In genomic region chr21:44139776-44140551, GRCh38 we compare ENCODE assay signal across 7 cellular contexts. TPM values are rescaled to one million over a fixed set of nuclear protein-coding genes. Genes with fewer than 3 reads are reported as not detected.
DNase-seq lines count a peak whose midpoint lies in the region; FAIRE-seq and TF ChIP-seq lines count a peak whose summit lies in the region.
"Not testable (repeated sequence)": the region's sequence is repeated elsewhere in the genome, so short reads cannot be mapped to it uniquely, and the experiment has no call there.

No MANE protein-coding gene starts in this region.

- not testable (repeated sequence) for TF ChIP-seq POLR2A in GM12892 (IDR thresholded peaks at IDR 0.05; ENCODE audit: low read depth, low read length)

- H3K4me3 Mint-ChIP-seq in activated CD4-positive, alpha-beta memory T cell treated with anti-CD3 and anti-CD28 coated beads, Interleukin-2, amount 10 ng/mL, durations not matched to agents 7 days and 5 days: peak overlapping the region; percentile 37

- not testable (repeated sequence) for H3K4me1 Mint-ChIP-seq in activated CD4-positive, alpha-beta memory T cell treated with anti-CD3 and anti-CD28 coated beads, Interleukin-2, amount 10 ng/mL, durations not matched to agents 7 days and 5 days

- H3K36me3 ChIP-seq in left ventricle myocardium inferior: not testable (repeated sequence)

- peak; percentile 74 for FAIRE-seq in GM12892 (lab: Jason Lieb, UNC)

- not testable (repeated sequence) for H3K36me3 Mint-ChIP-seq in activated CD4-positive, alpha-beta memory T cell treated with anti-CD3 and anti-CD28 coated beads, Interleukin-2, amount 10 ng/mL, durations not matched to agents 7 days and 5 days (ENCODE audit: low read depth)

- not testable (repeated sequence) for H3K4me3 ChIP-seq in left ventricle myocardium inferior

- CTCF ChIA-PET in activated CD4-positive, alpha-beta memory T cell treated with anti-CD3 and anti-CD28 coated beads, Interleukin-2, amount 10 ng/mL, durations not matched to agents 7 days and 5 days (lab: Charles Lee): not testable (repeated sequence)

- not testable (repeated sequence) for H3K9me3 ChIP-seq in left ventricle myocardium inferior (replicated peaks)

- H3K27me3 ChIP-seq in left ventricle myocardium inferior (ENCODE audit: low read depth): not testable (repeated sequence)

- H3K4me1 ChIP-seq in left ventricle myocardium inferior: not testable (repeated sequence)

- not testable (repeated sequence) for H3K27me3 Mint-ChIP-seq in activated CD4-positive, alpha-beta memory T cell treated with anti-CD3 and anti-CD28 coated beads, Interleukin-2, amount 10 ng/mL, durations not matched to agents 7 days and 5 days

- H3K27ac Mint-ChIP-seq in activated CD4-positive, alpha-beta memory T cell treated with anti-CD3 and anti-CD28 coated beads, Interleukin-2, amount 10 ng/mL, durations not matched to agents 7 days and 5 days: peak overlapping the region; percentile 78

- POLR2A ChIA-PET in activated CD4-positive, alpha-beta memory T cell treated with anti-CD3 and anti-CD28 coated beads, Interleukin-2, amount 10 ng/mL, durations not matched to agents 7 days and 5 days (lab: Charles Lee): not testable (repeated sequence)

- intact Hi-C loops in left ventricle myocardium inferior (cut with micrococcal nuclease): not testable (repeated sequence)

- peak overlapping the region; percentile 75 for H3K27ac ChIP-seq in left ventricle myocardium inferior (replicated peaks)

- TF ChIP-seq CTCF in left ventricle myocardium inferior (IDR thresholded peaks at IDR 0.05; ENCODE audit: borderline replicate concordance): not testable (repeated sequence)

- DNase-seq in GM12892 (ENCODE audit: insufficient read length); activated CD4-positive, alpha-beta memory T cell treated with anti-CD3 and anti-CD28 coated beads, Interleukin-2, amount 10 ng/mL, durations not matched to agents 7 days and 5 days; left ventricle myocardium inferior: not testable (repeated sequence)
- peak; percentile 57 for DNase-seq in activated effector memory CD4-positive, alpha-beta T cell treated with anti-CD3 and anti-CD28 coated beads, Interleukin-2, amount 50 U/mL, for 16 hours
- peak; percentile 7 for DNase-seq in dermis blood vessel endothelial cell
- DNase-seq in mesenteric fat pad (ENCODE audit: low spot score): peak; percentile 1
- DNase-seq in stimulated activated CD4-positive, alpha-beta T cell treated with anti-CD3 and anti-CD28 coated beads, Interleukin-1b, Interleukin-23, amount 100 ng/mL, for 48 hours: peak; percentile 1

- H3K9me3 Mint-ChIP-seq in activated CD4-positive, alpha-beta memory T cell treated with anti-CD3 and anti-CD28 coated beads, Interleukin-2, amount 10 ng/mL, durations not matched to agents 7 days and 5 days: not testable (repeated sequence)

RNA-seq across cellular contexts. Expression of gene GATD3, which starts 6.5 kb away (rescaled TPM):
- 31.5 TPM for polyA plus RNA-seq in GM12892 (2012; ENCODE audit: missing spikeins)
- total RNA-seq in activated CD4-positive, alpha-beta memory T cell treated with anti-CD3 and anti-CD28 coated beads, Interleukin-2, amount 10 ng/mL, durations not matched to agents 7 days and 5 days: 10 to 100 TPM; 48.9 to 49.5 TPM
- total RNA-seq in dermis blood vessel endothelial cell: 6.0 and 58.4 TPM in 2 replicates
- 143 TPM for total RNA-seq in left ventricle myocardium inferior
- total RNA-seq in mesenteric fat pad: 10.8 TPM

RNA-seq across cellular contexts. Expression of gene PWP2, which starts 32.8 kb away (rescaled TPM):
- 8.2 TPM for polyA plus RNA-seq in GM12892 (2012; ENCODE audit: missing spikeins)
- 10 to 100 TPM; 18.6 to 22.5 TPM for total RNA-seq in activated CD4-positive, alpha-beta memory T cell treated with anti-CD3 and anti-CD28 coated beads, Interleukin-2, amount 10 ng/mL, durations not matched to agents 7 days and 5 days
- total RNA-seq in dermis blood vessel endothelial cell: 8.2 and 39.1 TPM in 2 replicates
- total RNA-seq in left ventricle myocardium inferior: 7.4 TPM
- 3.6 TPM for total RNA-seq in mesenteric fat pad
